Comparison of ENCODE assay signal across 8 cellular contexts in genomic region chr2:231717281-231718180, GRCh38. TPM values are rescaled to one million over a fixed set of nuclear protein-coding genes. Genes with fewer than 3 reads are reported as not detected.
DNase-seq lines count a peak whose midpoint lies in the region; ATAC-seq and TF ChIP-seq lines count a peak whose summit lies in the region.

No MANE protein-coding gene starts in this region.

- in situ Hi-C loops in GM13977 (cut with MboI; ENCODE audit: low pct_unique_long_range_greater_than_20kb, low sequenced_read_pairs, unreplicated experiment), result loop anchor here (10.0 kb wide), 1 partner anchor 103 kb away; no protein-coding TSS in a partner anchor

- peaks cover 10% of the 10 kb centered on the region for H4K20me1 ChIP-seq in osteoblast (ENCODE audit: insufficient read depth, low read length)

- peaks cover 28% of the 10 kb centered on the region for H3K4me1 Mint-ChIP-seq in activated naive CD8-positive, alpha-beta T cell treated with anti-CD3 and anti-CD28 coated beads, Interleukin-2, amount 50 U/mL, for 24 hours

- H3K4me2 ChIP-seq in osteoblast (ENCODE audit: insufficient read depth, low read length), result peak overlapping the region; percentile 49

- peak overlapping the region; percentile 46 for H3K27ac Mint-ChIP-seq in activated naive CD8-positive, alpha-beta T cell treated with anti-CD3 and anti-CD28 coated beads, Interleukin-2, amount 50 U/mL, for 24 hours

- H3K9me3 Mint-ChIP-seq in activated naive CD8-positive, alpha-beta T cell treated with anti-CD3 and anti-CD28 coated beads, Interleukin-2, amount 50 U/mL, for 24 hours, result no peaks in the 10 kb centered on the region

- H2AFZ ChIP-seq in osteoblast (ENCODE audit: low read length), result peak overlapping the region; percentile 79

- H3K4me1 ChIP-seq in osteoblast (ENCODE audit: insufficient read depth, low read length), result peaks cover 41% of the 10 kb centered on the region

- peak overlapping the region; percentile 11 for H3K4me3 Mint-ChIP-seq in activated naive CD8-positive, alpha-beta T cell treated with anti-CD3 and anti-CD28 coated beads, Interleukin-2, amount 50 U/mL, for 24 hours

- peak; percentile 64 for DNase-seq in AG08396 (ENCODE audit: low spot score)
- DNase-seq in GM13977 (ENCODE audit: low spot score), result peak; percentile 74
- peak; percentile 58 for DNase-seq in MG63
- DNase-seq in activated naive CD8-positive, alpha-beta T cell treated with anti-CD3 and anti-CD28 coated beads, Interleukin-2, amount 50 U/mL, for 24 hours, result peak; percentile 33
- peak; percentile 95 for DNase-seq in osteoblast (ENCODE audit: insufficient read length, low spot score, missing footprints)
- no peak for DNase-seq in NCI-H526 treated with DMSO at 0.1 percent for 48 hours (lab: John Stamatoyannopoulos, UW)
- DNase-seq in effector CD4-positive, alpha-beta T cell, result no peak

- H3K27me3 Mint-ChIP-seq in activated naive CD8-positive, alpha-beta T cell treated with anti-CD3 and anti-CD28 coated beads, Interleukin-2, amount 50 U/mL, for 24 hours, result no peaks in the 10 kb centered on the region

- peaks cover 13% of the 10 kb centered on the region for H3K36me3 Mint-ChIP-seq in activated naive CD8-positive, alpha-beta T cell treated with anti-CD3 and anti-CD28 coated beads, Interleukin-2, amount 50 U/mL, for 24 hours (ENCODE audit: low read depth)

- H3K9me3 ChIP-seq in MG63 (no peaks in the 10 kb centered on the region), osteoblast (ENCODE audit: low read depth, low read length) (no peaks in the 10 kb centered on the region)

- no peak for ATAC-seq in activated naive CD8-positive, alpha-beta T cell treated with anti-CD3 and anti-CD28 coated beads, Interleukin-2, amount 50 U/mL, for 24 hours
- ATAC-seq in GM18498 (IDR thresholded peaks at IDR 0.05; ENCODE audit: unreplicated experiment), result no peak

- no peak overlapping the region for H3K4me3 ChIP-seq in MG63
- no peak overlapping the region for H3K4me3 ChIP-seq in osteoblast (ENCODE audit: insufficient read depth, low read length)

- H3K27me3 ChIP-seq in MG63 (no peaks in the 10 kb centered on the region), osteoblast (ENCODE audit: insufficient read depth, low read length) (no peaks in the 10 kb centered on the region)

- TF ChIP-seq CTCF in GM13977 (IDR thresholded peaks at IDR 0.05; ENCODE audit: extremely low read depth, insufficient read depth, missing control alignments), result no peak
- no peak for TF ChIP-seq CTCF in osteoblast (IDR thresholded peaks at IDR 0.05; ENCODE audit: extremely low read depth, low read depth, low read length)

- peak overlapping the region; percentile 90 for H3K27ac ChIP-seq in osteoblast (ENCODE audit: low read depth, low read length)

- peaks cover 15% of the 10 kb centered on the region for H3K36me3 ChIP-seq in MG63
- H3K36me3 ChIP-seq in osteoblast (ENCODE audit: insufficient read depth, low read length), result peaks cover 5% of the 10 kb centered on the region

- H3K79me2 ChIP-seq in osteoblast (ENCODE audit: insufficient read depth, low read length), result peaks cover 7% of the 10 kb centered on the region

RNA-seq across cellular contexts. Expression of gene PTMA, which starts 9.2 kb away (rescaled TPM):
- 1,493 and 1,533 TPM in 2 replicates for total RNA-seq in MG63 (2014; rRNA removed; shearing (Covaris generic); ENCODE audit: low replicate concordance)
- total RNA-seq in osteoblast, result 459 and 545 TPM in 2 replicates

Comparison
In these comparisons a context has a peak if more than half of its experiments do, and no peak if none do; other contexts are left out.
1. DNase-seq: peak in AG08396 (single experiment), GM13977 (single experiment), MG63 (single experiment), activated naive CD8-positive, alpha-beta T cell treated with anti-CD3 and anti-CD28 coated beads, Interleukin-2, amount 50 U/mL, for 24 hours (single experiment) and osteoblast (single experiment); none in NCI-H526 treated with DMSO at 0.1 percent for 48 hours (single experiment) and effector CD4-positive, alpha-beta T cell (single experiment).